8 cellular contexts compared by ENCODE assay signal in the genomic region with DNA sequence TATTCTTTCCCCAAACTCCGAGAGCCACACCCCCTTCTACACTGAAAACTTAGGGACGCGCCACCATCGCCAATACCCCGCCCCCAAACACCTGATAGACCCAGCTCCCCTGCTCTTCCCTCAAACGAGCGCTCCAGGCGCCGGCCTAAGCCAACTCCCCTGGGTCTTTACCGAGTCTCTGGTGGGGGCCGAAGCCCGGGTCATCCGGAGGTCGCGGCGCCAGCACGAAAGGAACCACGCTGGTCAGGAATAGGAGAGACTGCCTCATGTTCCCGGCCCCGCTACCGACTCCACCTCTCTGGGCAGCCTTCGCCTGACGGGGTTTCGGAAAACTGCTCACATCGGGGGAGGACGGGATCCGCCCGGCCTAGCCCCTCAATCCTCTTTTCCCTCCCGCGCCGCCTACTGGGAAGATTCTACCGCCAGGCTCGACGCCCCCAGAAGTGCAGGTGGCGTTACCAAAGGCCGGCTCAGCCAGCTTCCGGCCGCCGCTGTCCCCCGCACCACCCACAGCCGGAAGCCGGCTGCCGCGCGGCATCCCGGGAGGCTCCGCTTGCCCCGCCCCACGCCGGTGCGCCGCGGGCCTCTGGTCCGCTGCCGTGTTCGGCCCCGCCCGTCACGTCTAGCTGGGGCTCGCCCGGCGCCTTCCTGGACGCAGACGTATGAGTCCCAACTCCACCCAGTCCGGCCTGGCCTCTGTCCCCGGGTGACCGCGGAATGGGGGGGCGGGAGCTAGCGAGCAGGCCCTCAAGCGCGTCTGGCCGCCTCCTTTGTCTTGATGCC. TPM values are rescaled to one million over a fixed set of nuclear protein-coding genes. Genes with fewer than 3 reads are reported as not detected.
DNase-seq lines count a peak whose midpoint lies in the region; ATAC-seq, FAIRE-seq and TF ChIP-seq lines count a peak whose summit lies in the region.

A gene (minus strand): TSS at position 493 of the 783 bp plus-strand sequence. CDS start 225 bp downstream, at position 268.

- TF ChIP-seq CTCF in AG10803 (conservative IDR thresholded peaks at IDR 0.05; ENCODE audit: low read length), result peak; percentile 47
- peak; percentile 61 for TF ChIP-seq CTCF in kidney (IDR thresholded peaks at IDR 0.05; ENCODE audit: borderline replicate concordance, extremely low read depth, insufficient read depth)

- intact Hi-C loops in kidney (cut with DNase I), result no loop called here

- H3K9ac ChIP-seq in kidney (ENCODE audit: low read length in 2 of 2), result peak within 1 kb of the TSS; percentile 89 to 98

- H3K4me1 ChIP-seq in kidney (ENCODE audit: control insufficient read depth in 1 of 2, insufficient read depth in 1 of 2, low read depth in 1 of 2, low read length in 2 of 2), result peaks cover 7% of the 10 kb centered on the region in 2 donors

- no peak for FAIRE-seq in kidney (lab: Jason Lieb, UNC)

- ATAC-seq in GM19023 (IDR thresholded peaks at IDR 0.05; ENCODE audit: unreplicated experiment) (peak; percentile 92), HG03280 (IDR thresholded peaks at IDR 0.05; ENCODE audit: unreplicated experiment) (peak; percentile 88)
- peak; percentile 88 to 91 for ATAC-seq in activated CD4-positive, CD25-positive, alpha-beta regulatory T cell treated with anti-CD3 and anti-CD28 coated beads, Interleukin-2, amount 50 U/mL, for 24 hours

- DNase-seq in AG10803 (ENCODE audit: low read depth) (peak; percentile 97), NCI-H345 (lab: John Stamatoyannopoulos, UW) (peak; percentile 97), cerebellar cortex (ENCODE audit: low spot score) (peak; percentile 96), kidney (peak; percentile 99)
- peak; percentile 93 for DNase-seq in stimulated activated CD4-positive, alpha-beta T cell treated with anti-CD3 and anti-CD28 coated beads, Interleukin-15, amount 100 ng/mL, for 24 hours

- peak within 1 kb of the TSS; percentile 93 for H3K4me3 ChIP-seq in AG10803 (ENCODE audit: low read length)
- peak within 1 kb of the TSS; percentile 87 to 94 for H3K4me3 ChIP-seq in kidney (ENCODE audit: low read length in 2 of 2)

- H3K36me3 ChIP-seq in kidney (ENCODE audit: control insufficient read depth in 1 of 2, insufficient read depth in 2 of 2, low read length in 2 of 2), result no peaks in the 10 kb centered on the region

- peak within 1 kb of the TSS; percentile 97 to 99 for H3K27ac ChIP-seq in kidney (ENCODE audit: low read depth in 2 of 2, low read length in 2 of 2)

- H3K9me3 ChIP-seq in kidney (ENCODE audit: control insufficient read depth in 1 of 2, low read length in 2 of 2), result no peaks in the 10 kb centered on the region

RNA-seq across cellular contexts. Expression of the gene that starts here (rescaled TPM):
- 29.9 TPM for total RNA-seq in kidney
- polyA plus RNA-seq in kidney (ENCODE audit: insufficient read depth, low read depth, low replicate concordance), result 6.5 TPM

Comparison
In these comparisons a context has a peak if more than half of its experiments do, and no peak if none do; other contexts are left out.
1. Peak in every context shown above with its lines: DNase-seq, ATAC-seq, H3K4me3 ChIP-seq and H3K27ac ChIP-seq.